In the genomic region with DNA sequence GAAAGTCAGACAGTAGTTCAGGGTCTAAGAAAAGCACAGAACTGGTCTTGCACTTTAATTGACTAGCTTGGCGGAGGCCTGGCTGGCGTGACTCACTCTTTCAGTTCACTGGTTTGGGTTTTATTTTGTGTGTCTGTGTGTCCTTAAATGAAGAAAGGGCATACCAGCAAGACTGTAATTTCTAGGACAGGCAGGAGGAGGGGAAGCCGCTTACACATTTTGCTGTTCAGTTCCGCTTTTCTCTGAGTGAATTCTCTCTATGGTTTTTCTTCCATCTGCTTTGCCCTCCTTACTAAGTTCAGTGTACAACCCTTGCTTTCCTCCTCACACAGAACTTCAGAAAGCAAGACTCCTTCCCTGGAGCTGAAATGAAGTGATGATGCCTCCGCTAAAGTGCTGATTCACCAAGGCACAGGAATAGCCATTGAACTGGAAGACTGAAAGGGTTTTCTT, we compare ENCODE assay signal across 9 cellular contexts.
DNase-seq lines count a peak whose midpoint lies in the region; ATAC-seq and TF ChIP-seq lines count a peak whose summit lies in the region.
"Had no signal": no experiment of that assay in that cellular context is flagged by ENCODE, and none has a peak within 500 bp of the region (broad histone marks: within the 10 kb centered on the region; RNA-seq: fewer than 3 reads in every experiment).

No MANE protein-coding gene starts in this region.

- H3K9ac ChIP-seq in mucosa of rectum (ENCODE audit: low read depth in 1 of 2, low read length in 2 of 2): peak overlapping the region in 1 of 2 donors; percentile 7

- POLR2A ChIA-PET in CD4-positive, alpha-beta T cell (lab: Charles Lee): no interaction called here

- peaks cover 5% of the 10 kb centered on the region for H3K27me3 Mint-ChIP-seq in CD4-positive, alpha-beta T cell

- TF ChIP-seq CTCF in AG09309 (IDR thresholded peaks at IDR 0.05; ENCODE audit: control insufficient read depth, insufficient read depth, low read depth, low read length, missing control alignments): no peak
- no peak for TF ChIP-seq CTCF in CD4-positive, alpha-beta T cell (IDR thresholded peaks at IDR 0.05)

- no peaks in the 10 kb centered on the region for H3K27me3 ChIP-seq in mucosa of rectum (ENCODE audit: control insufficient read depth in 2 of 2, insufficient read depth in 2 of 2, low read length in 2 of 2)
- no peaks in the 10 kb centered on the region for H3K27me3 ChIP-seq in CD4-positive, alpha-beta T cell (ENCODE audit: control insufficient read depth, insufficient read depth, low read length)

- no peaks in the 10 kb centered on the region for H3K9me3 ChIP-seq in mucosa of rectum (ENCODE audit: control insufficient read depth in 2 of 2, low read length in 2 of 2)
- no peaks in the 10 kb centered on the region for H3K9me3 ChIP-seq in CD4-positive, alpha-beta T cell (ENCODE audit: control insufficient read depth, low read length)

- no peaks in the 10 kb centered on the region for H3K9me3 Mint-ChIP-seq in CD4-positive, alpha-beta T cell
- H3K9me3 Mint-ChIP-seq: activated T-cell treated with anti-CD3 and anti-CD28 coated beads, Interleukin-2, amount 50 U/mL, for 72 hours had no signal

- peak overlapping the region; percentile 19 to 54 for H3K27ac ChIP-seq in mucosa of rectum (ENCODE audit: low read depth in 2 of 2, low read length in 2 of 2)
- H3K27ac ChIP-seq in CD4-positive, alpha-beta T cell (ENCODE audit: low read depth, low read length): no peak overlapping the region

- no peak overlapping the region for H3K27ac Mint-ChIP-seq in CD4-positive, alpha-beta T cell
- H3K27ac Mint-ChIP-seq: activated T-cell treated with anti-CD3 and anti-CD28 coated beads, Interleukin-2, amount 50 U/mL, for 72 hours had no signal

- intact Hi-C loops in CD4-positive, alpha-beta T cell (cut with DNase I, micrococcal nuclease): loop anchor here in 1 of 2 experiments (5.0 kb wide), 2 partner anchors 1700 to 1800 kb away; no protein-coding TSS in a partner anchor

- H3K36me3 ChIP-seq in mucosa of rectum (ENCODE audit: control insufficient read depth in 2 of 2, insufficient read depth in 2 of 2, low read length in 2 of 2): peaks cover 0 to under 1% of the 10 kb centered on the region in 2 donors

- H3K4me1 ChIP-seq in mucosa of rectum (ENCODE audit: control insufficient read depth in 2 of 2, insufficient read depth in 2 of 2, low read length in 2 of 2): peaks cover 0 to 2% of the 10 kb centered on the region in 2 donors

- ATAC-seq in GM19372 (IDR thresholded peaks at IDR 0.05; ENCODE audit: low read depth, unreplicated experiment): peak; percentile 42
- peak; percentile 50 for ATAC-seq in HG03354 (IDR thresholded peaks at IDR 0.05; ENCODE audit: poor library complexity, severe bottlenecking, unreplicated experiment)
- no peak for ATAC-seq in CD4-positive, alpha-beta T cell (ENCODE audit: poor library complexity)
- ATAC-seq: activated T-cell treated with anti-CD3 and anti-CD28 coated beads, Interleukin-2, amount 50 U/mL, for 72 hours had no signal

- no peaks in the 10 kb centered on the region for H3K36me3 Mint-ChIP-seq in CD4-positive, alpha-beta T cell (ENCODE audit: low read depth)

- DNase-seq in AG09309 (ENCODE audit: low read depth) (peak; percentile 62), astrocyte of the hippocampus (ENCODE audit: low read depth, low spot score) (peak; percentile 90), NCI-H2029 treated with DMSO at 0.1 percent for 48 hours (lab: John Stamatoyannopoulos, UW) (no peak)
- no peak for DNase-seq in stimulated activated CD4-positive, alpha-beta T cell treated with anti-CD3 and anti-CD28 coated beads, Interleukin-2, amount 100 ng/mL, for 48 hours
- no peak for DNase-seq in CD4-positive, alpha-beta T cell

- CTCF ChIA-PET in CD4-positive, alpha-beta T cell (lab: Charles Lee): no interaction called here

- no peak overlapping the region for H3K4me3 ChIP-seq in AG09309 (ENCODE audit: control insufficient read depth, low read depth, low read length)
- H3K4me3 ChIP-seq in mucosa of rectum (ENCODE audit: low read length in 2 of 2): no peak overlapping the region

- no peak overlapping the region for H3K4me3 Mint-ChIP-seq in CD4-positive, alpha-beta T cell
- H3K4me3 Mint-ChIP-seq: activated T-cell treated with anti-CD3 and anti-CD28 coated beads, Interleukin-2, amount 50 U/mL, for 72 hours had no signal

- peaks cover 5% of the 10 kb centered on the region for H3K4me1 Mint-ChIP-seq in CD4-positive, alpha-beta T cell (ENCODE audit: low read depth)

Comparison
In these comparisons a context has a peak if more than half of its experiments do, and no peak if none do; other contexts are left out.
1. DNase-seq: peak in AG09309 (single experiment) and astrocyte of the hippocampus (single experiment); none in stimulated activated CD4-positive, alpha-beta T cell treated with anti-CD3 and anti-CD28 coated beads, Interleukin-2, amount 100 ng/mL, for 48 hours (0 of 2), CD4-positive, alpha-beta T cell (0 of 10) and NCI-H2029 treated with DMSO at 0.1 percent for 48 hours (single experiment).